Comparison of ENCODE assay signal across 10 cellular contexts in the genomic region with DNA sequence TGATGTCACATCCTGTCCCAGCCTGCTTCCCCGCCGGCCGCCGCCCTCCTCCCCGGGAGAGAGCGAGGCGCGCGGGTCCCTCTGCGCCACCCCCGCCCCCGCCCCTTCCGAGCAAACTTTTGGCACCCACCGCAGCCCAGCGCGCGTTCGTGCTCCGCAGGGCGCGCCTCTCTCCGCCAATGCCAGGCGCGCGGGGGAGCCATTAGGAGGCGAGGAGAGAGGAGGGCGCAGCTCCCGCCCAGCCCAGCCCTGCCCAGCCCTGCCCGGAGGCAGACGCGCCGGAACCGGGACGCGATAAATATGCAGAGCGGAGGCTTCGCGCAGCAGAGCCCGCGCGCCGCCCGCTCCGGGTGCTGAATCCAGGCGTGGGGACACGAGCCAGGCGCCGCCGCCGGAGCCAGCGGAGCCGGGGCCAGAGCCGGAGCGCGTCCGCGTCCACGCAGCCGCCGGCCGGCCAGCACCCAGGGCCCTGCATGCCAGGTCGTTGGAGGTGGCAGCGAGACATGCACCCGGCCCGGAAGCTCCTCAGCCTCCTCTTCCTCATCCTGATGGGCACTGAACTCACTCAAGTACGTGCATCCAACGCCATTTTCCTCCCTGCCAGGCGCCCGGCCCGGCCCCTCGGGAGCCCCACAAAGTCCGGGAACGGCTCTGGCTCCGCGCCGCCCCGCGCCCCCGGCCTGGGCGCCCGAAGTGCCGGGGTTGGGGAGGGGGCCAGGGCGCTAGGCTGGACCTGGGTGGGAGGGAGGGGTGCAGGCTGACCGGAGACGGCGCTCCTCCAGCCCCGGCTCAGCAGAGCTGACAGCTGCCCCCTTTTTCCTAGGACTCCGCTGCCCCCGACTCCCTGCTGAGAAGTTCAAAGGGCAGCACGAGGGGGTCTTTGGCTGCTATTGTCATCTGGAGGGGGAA. TPM values are rescaled to one million over a fixed set of nuclear protein-coding genes. Genes with fewer than 3 reads are reported as not detected.
DNase-seq lines count a peak whose midpoint lies in the region; ATAC-seq and TF ChIP-seq lines count a peak whose summit lies in the region.
"Had no signal": no experiment of that assay in that cellular context is flagged by ENCODE, and none has a peak within 500 bp of the region (broad histone marks: within the 10 kb centered on the region; RNA-seq: fewer than 3 reads in every experiment).

No MANE protein-coding gene starts in this region.

- peak overlapping the region; percentile 72 for H3K9ac ChIP-seq in SK-N-MC (ENCODE audit: insufficient read length)

- no peaks in the 10 kb centered on the region for H3K27me3 ChIP-seq in right atrium auricular region
- peaks cover 16% of the 10 kb centered on the region for H3K27me3 ChIP-seq in foreskin keratinocyte

- TF ChIP-seq CTCF in right atrium auricular region (IDR thresholded peaks at IDR 0.05) (peak in 1 of 2 donors; percentile 18), foreskin keratinocyte (conservative IDR thresholded peaks at IDR 0.05) (no peak)

- H3K4me3 ChIP-seq in SK-N-MC = peak overlapping the region; percentile 89
- H3K4me3 ChIP-seq in right atrium auricular region = peak overlapping the region; percentile 52 to 64

- H3K36me3 ChIP-seq in SK-N-MC (ENCODE audit: insufficient read depth, low read length) (no peaks in the 10 kb centered on the region), right atrium auricular region (no peaks in the 10 kb centered on the region)

- H3K4me1 ChIP-seq in right atrium auricular region = peaks cover 0 to 21% of the 10 kb centered on the region in 2 donors
- H3K4me1 ChIP-seq in foreskin keratinocyte = no peaks in the 10 kb centered on the region

- DNase-seq in DMS79 (lab: John Stamatoyannopoulos, UW) (peak; percentile 76), SK-N-MC (ENCODE audit: low read depth, low spot score) (no peak), right atrium auricular region (ENCODE audit: low spot score) (no peak), putamen (ENCODE audit: low spot score) (peak; percentile 58), OCI-M1 (lab: John Stamatoyannopoulos, UW) (no peak), foreskin keratinocyte (no peak)

- no peak overlapping the region for H3K27ac ChIP-seq in SK-N-MC
- H3K27ac ChIP-seq in right atrium auricular region = no peak overlapping the region
- H3K27ac ChIP-seq in foreskin keratinocyte = no peak overlapping the region

- H3K9me3 ChIP-seq in SK-N-MC (ENCODE audit: low read depth, low read length) (no peaks in the 10 kb centered on the region), right atrium auricular region (no peaks in the 10 kb centered on the region)

- ATAC-seq in foreskin keratinocyte (no peak), HG03521 (IDR thresholded peaks at IDR 0.05; ENCODE audit: unreplicated experiment) (no peak), HG03469 (IDR thresholded peaks at IDR 0.05; ENCODE audit: unreplicated experiment) (no peak)
- ATAC-seq: Panc1 had no signal

RNA-seq across cellular contexts. Expression of a gene that starts 12.0 kb away (rescaled TPM):
- 1 to 10 TPM; 7.6 to 9.7 TPM for total RNA-seq in right atrium auricular region
- total RNA-seq in foreskin keratinocyte = 0.07 and 0.21 TPM in 2 replicates
- polyA plus RNA-seq in foreskin keratinocyte = 0.10 and 0.29 TPM in 2 replicates
- total RNA-seq: epithelial cell of proximal tubule had no signal

Comparison
In these comparisons a context has a peak if more than half of its experiments do, and no peak if none do; other contexts are left out.
1. DNase-seq: peak in DMS79 (single experiment) and putamen (single experiment); none in SK-N-MC (single experiment), right atrium auricular region (single experiment), OCI-M1 (single experiment) and foreskin keratinocyte (0 of 2).